ENCODE assay signal across 1 cellular context in genomic region chr3:167772992-167773391, GRCh38.
TF ChIP-seq lines count a peak whose summit lies in the region.

No MANE protein-coding gene starts in this region.

TF ChIP-seq in GM12878, 131 proteins besides CTCF, POLR2A, EP300 and RAD21 (continued from another document):
- TF ChIP-seq MLLT1 (IDR thresholded peaks at IDR 0.05): no peak
TF ChIP-seq in GM12878: peak in this region for 1.
